ENCODE assay signal across 8 cellular contexts in genomic region chr10:84328303-84329093, GRCh38. TPM values are rescaled to one million over a fixed set of nuclear protein-coding genes. Genes with fewer than 3 reads are reported as not detected.
DNase-seq lines count a peak whose midpoint lies in the region; ATAC-seq and TF ChIP-seq lines count a peak whose summit lies in the region.

CCSER2 (plus strand) TSS chr10:84328589; CDS start chr10:84371053, 42,464 bp downstream.

- H3K27ac Mint-ChIP-seq in T-helper 2 cell treated with Interferon-gamma antibody and Interleukin-4, amounts not matched to agents 5 μg/mL and 100 μg/mL, for 36 hours = peak within 1 kb of the TSS; percentile 100

- peak within 1 kb of the TSS; percentile 81 for H3K9ac ChIP-seq in rectal smooth muscle tissue (ENCODE audit: low read length)

- peak; percentile 70 for ATAC-seq in HG02759 (IDR thresholded peaks at IDR 0.05; ENCODE audit: unreplicated experiment)
- ATAC-seq in right cardiac atrium = peak; percentile 98

- H3K9me3 ChIP-seq in ascending aorta (no peaks in the 10 kb centered on the region), right cardiac atrium (ENCODE audit: control insufficient read depth, low read length) (no peaks in the 10 kb centered on the region), vagina (no peaks in the 10 kb centered on the region)

- H3K4me1 Mint-ChIP-seq in T-helper 2 cell treated with Interferon-gamma antibody and Interleukin-4, amounts not matched to agents 5 μg/mL and 100 μg/mL, for 36 hours (ENCODE audit: low read depth) = peaks cover 33% of the 10 kb centered on the region

- WGBS in right cardiac atrium = 1% methylated on average over 105 of the region's 105 CpGs

- peaks cover 15% of the 10 kb centered on the region for H3K36me3 Mint-ChIP-seq in T-helper 2 cell treated with Interferon-gamma antibody and Interleukin-4, amounts not matched to agents 5 μg/mL and 100 μg/mL, for 36 hours (ENCODE audit: low read depth)

- peaks cover 0 to 16% of the 10 kb centered on the region in 2 donors for H3K4me1 ChIP-seq in ascending aorta
- no peaks in the 10 kb centered on the region for H3K4me1 ChIP-seq in right cardiac atrium (ENCODE audit: control insufficient read depth, insufficient read depth, low read length)
- peaks cover 11% of the 10 kb centered on the region for H3K4me1 ChIP-seq in rectal smooth muscle tissue (ENCODE audit: control insufficient read depth, insufficient read depth, low read length)
- H3K4me1 ChIP-seq in vagina = peaks cover 30% of the 10 kb centered on the region

- TF ChIP-seq POLR2A in GM15510 (IDR thresholded peaks at IDR 0.05; ENCODE audit: borderline replicate concordance, extremely low read depth, insufficient read length) = peak; percentile 74
- peak in 1 of 2 donors; percentile 95 for TF ChIP-seq POLR2A in vagina (IDR thresholded peaks at IDR 0.05)

- DNase-seq in NCI-H128 (lab: John Stamatoyannopoulos, UW; ENCODE audit: unreplicated experiment) = peak; percentile 51
- peak; percentile 96 for DNase-seq in T-helper 2 cell treated with Interferon-gamma antibody and Interleukin-4, amounts not matched to agents 5 μg/mL and 100 μg/mL, for 36 hours (ENCODE audit: low spot score)
- peak; percentile 93 to 99 for DNase-seq in ascending aorta (ENCODE audit: low spot score in 2 of 2)
- peak; percentile 99 for DNase-seq in right cardiac atrium
- DNase-seq in vagina (ENCODE audit: extremely low spot score in 2 of 2) = peak in 1 of 2 donors; percentile 97

- H3K4me3 ChIP-seq in ascending aorta (peak within 1 kb of the TSS; percentile 85 to 99), right cardiac atrium (ENCODE audit: low read length) (peak within 1 kb of the TSS; percentile 85), rectal smooth muscle tissue (ENCODE audit: low read length) (peak within 1 kb of the TSS; percentile 78), vagina (peak within 1 kb of the TSS; percentile 81)

- H3K9me3 Mint-ChIP-seq in T-helper 2 cell treated with Interferon-gamma antibody and Interleukin-4, amounts not matched to agents 5 μg/mL and 100 μg/mL, for 36 hours = no peaks in the 10 kb centered on the region

- no peaks in the 10 kb centered on the region for H3K27me3 ChIP-seq in ascending aorta
- no peaks in the 10 kb centered on the region for H3K27me3 ChIP-seq in right cardiac atrium (ENCODE audit: control insufficient read depth, insufficient read depth)
- H3K27me3 ChIP-seq in rectal smooth muscle tissue (ENCODE audit: control insufficient read depth, insufficient read depth, low read length) = no peaks in the 10 kb centered on the region
- no peaks in the 10 kb centered on the region for H3K27me3 ChIP-seq in vagina

- H3K4me3 Mint-ChIP-seq in T-helper 2 cell treated with Interferon-gamma antibody and Interleukin-4, amounts not matched to agents 5 μg/mL and 100 μg/mL, for 36 hours = peak within 1 kb of the TSS; percentile 96

- peaks cover 14% of the 10 kb centered on the region for H3K27me3 Mint-ChIP-seq in T-helper 2 cell treated with Interferon-gamma antibody and Interleukin-4, amounts not matched to agents 5 μg/mL and 100 μg/mL, for 36 hours (ENCODE audit: low read depth)

- TF ChIP-seq CTCF in ascending aorta (IDR thresholded peaks at IDR 0.05) = peak in 1 of 3 experiments; percentile 21
- no peak for TF ChIP-seq CTCF in vagina (IDR thresholded peaks at IDR 0.05)

- H3K36me3 ChIP-seq in ascending aorta = no peaks in the 10 kb centered on the region
- H3K36me3 ChIP-seq in rectal smooth muscle tissue (ENCODE audit: control insufficient read depth, insufficient read depth, low read length) = no peaks in the 10 kb centered on the region
- no peaks in the 10 kb centered on the region for H3K36me3 ChIP-seq in vagina

- intact Hi-C loops in ascending aorta (cut with DNase I) = loop anchor here (1.0 to 2.0 kb wide), 4 partner anchors 20 to 189 kb away; partner anchors contain the start of gene GHITM
- intact Hi-C loops in right cardiac atrium (cut with DNase I) = no loop called here
- intact Hi-C loops in vagina (cut with DNase I) = no loop called here

- H3K27ac ChIP-seq in ascending aorta (peak within 1 kb of the TSS; percentile 88 to 97), right cardiac atrium (ENCODE audit: low read length) (peak within 1 kb of the TSS; percentile 96), rectal smooth muscle tissue (ENCODE audit: low read depth, low read length) (peak within 1 kb of the TSS; percentile 95), vagina (peak within 1 kb of the TSS; percentile 95)

RNA-seq across cellular contexts. Expression of gene CCSER2, which starts in this region (rescaled TPM):
- total RNA-seq in ascending aorta (18.5 TPM), right cardiac atrium (100 to 1,000 TPM; 119 to 176 (median 153) TPM), vagina (62.1 TPM)
- 30.7 TPM for polyA plus RNA-seq in right cardiac atrium
